ENCODE assay signal across 10 cellular contexts in the genomic region with DNA sequence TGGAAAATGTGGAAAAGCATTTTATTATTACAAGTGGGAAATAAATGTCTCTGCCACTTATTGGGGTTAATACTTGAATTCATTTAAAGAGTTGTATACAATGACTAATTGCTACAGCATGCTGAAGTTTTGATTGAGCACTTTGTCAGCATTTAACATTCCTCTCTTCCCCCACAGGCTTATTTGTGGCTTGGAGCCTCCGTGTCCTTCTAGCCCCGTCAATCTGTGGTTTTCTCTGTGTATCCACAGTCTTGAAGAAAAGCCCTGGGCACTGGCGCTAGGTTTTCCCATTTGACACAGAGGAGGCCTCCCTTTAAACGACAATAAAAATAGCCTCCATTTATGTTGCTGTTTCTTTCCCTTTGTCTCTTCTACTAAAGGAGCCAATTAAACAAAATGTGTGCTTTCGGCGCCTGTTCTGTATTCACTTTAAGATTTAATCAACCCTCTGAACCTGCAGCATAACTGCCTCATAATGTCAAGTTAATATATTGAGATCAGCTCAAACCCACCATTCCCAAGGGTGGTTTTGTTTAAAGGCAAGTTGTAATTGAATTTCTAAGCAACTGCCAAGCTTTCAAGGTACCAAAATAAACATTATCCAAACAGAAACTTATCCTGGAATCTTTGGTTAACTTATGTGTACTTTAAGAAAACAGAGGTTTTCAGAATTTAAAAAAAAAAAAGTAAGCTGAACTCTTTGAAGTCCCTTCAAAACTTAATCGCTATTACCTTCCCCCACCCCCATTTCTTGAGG.
DNase-seq lines count a peak whose midpoint lies in the region; ATAC-seq and TF ChIP-seq lines count a peak whose summit lies in the region.
"Had no signal": no experiment of that assay in that cellular context is flagged by ENCODE, and none has a peak within 500 bp of the region (broad histone marks: within the 10 kb centered on the region; RNA-seq: fewer than 3 reads in every experiment).

No MANE protein-coding gene starts in this region.

- H3K79me2 ChIP-seq in fibroblast of lung (ENCODE audit: control insufficient read depth, insufficient read depth, low read length): no peaks in the 10 kb centered on the region

- no peak overlapping the region for H2AFZ ChIP-seq in fibroblast of lung (ENCODE audit: low read length)

- no peaks in the 10 kb centered on the region for H3K36me3 Mint-ChIP-seq in activated T-cell treated with anti-CD3 and anti-CD28 coated beads, Interleukin-2, amount 50 U/mL, for 24 hours (ENCODE audit: low read depth)

- no peaks in the 10 kb centered on the region for H4K20me1 ChIP-seq in fibroblast of lung (ENCODE audit: control insufficient read depth, extremely low read depth, insufficient read depth, low read length)

- CTCF ChIA-PET in RWPE1 (lab: Yijun Ruan, JAX): interaction anchor here (0.6 to 0.7 kb wide), 3 partner anchors 19 to 918 kb away, joined by 3 to 5 read pairs (median 4); no protein-coding TSS in a partner anchor

- no peaks in the 10 kb centered on the region for H3K9me3 ChIP-seq in fibroblast of lung (ENCODE audit: control insufficient read depth, insufficient read depth, low read depth, low read length)

- H3K36me3 ChIP-seq in fibroblast of lung (ENCODE audit: control insufficient read depth, insufficient read depth, low read length) (no peaks in the 10 kb centered on the region), H7 (replicated peaks; ENCODE audit: control insufficient read depth, insufficient read depth, low read length) (no peaks in the 10 kb centered on the region)

- no peak overlapping the region for H3K9ac ChIP-seq in fibroblast of lung (ENCODE audit: insufficient read depth, low read length)

- peak; percentile 45 for DNase-seq in ELF-1 (ENCODE audit: low read depth, low spot score)
- peak; percentile 60 for DNase-seq in RWPE1 (ENCODE audit: low spot score)
- peak; percentile 63 to 90 for DNase-seq in fibroblast of lung (ENCODE audit: low read depth in 2 of 2)
- DNase-seq in renal cortical epithelial cell (ENCODE audit: low read depth): peak; percentile 88
- DNase-seq in amniotic stem cell (lab: John Stamatoyannopoulos, UW): no peak
- DNase-seq in H7: no peak
- DNase-seq in activated T-cell treated with anti-CD3 and anti-CD28 coated beads, Interleukin-2, amount 50 U/mL, for 24 hours: no peak
- DNase-seq: activated T-cell treated with anti-CD3 and anti-CD28 coated beads, Interleukin-2, amount 50 U/mL, for 72 hours had no signal

- peak overlapping the region; percentile 52 for H3K4me2 ChIP-seq in fibroblast of lung (ENCODE audit: extremely low read depth, insufficient read depth, low read length)

- H3K27me3 ChIP-seq in fibroblast of lung (ENCODE audit: control insufficient read depth, insufficient read depth, low read length): peaks cover 2% of the 10 kb centered on the region
- H3K27me3 ChIP-seq in H7 (ENCODE audit: control insufficient read depth, insufficient read depth, low read length): no peaks in the 10 kb centered on the region

- H3K27ac Mint-ChIP-seq in activated T-cell treated with anti-CD3 and anti-CD28 coated beads, Interleukin-2, amount 50 U/mL, for 24 hours: no peak overlapping the region

- H3K9me3 Mint-ChIP-seq in activated T-cell treated with anti-CD3 and anti-CD28 coated beads, Interleukin-2, amount 50 U/mL, for 24 hours: no peaks in the 10 kb centered on the region
- H3K9me3 Mint-ChIP-seq: activated T-cell treated with anti-CD3 and anti-CD28 coated beads, Interleukin-2, amount 50 U/mL, for 72 hours had no signal

- no peaks in the 10 kb centered on the region for H3K4me1 Mint-ChIP-seq in activated T-cell treated with anti-CD3 and anti-CD28 coated beads, Interleukin-2, amount 50 U/mL, for 24 hours (ENCODE audit: low read depth)

- no peak overlapping the region for H3K4me3 Mint-ChIP-seq in activated T-cell treated with anti-CD3 and anti-CD28 coated beads, Interleukin-2, amount 50 U/mL, for 24 hours
- H3K4me3 Mint-ChIP-seq: activated T-cell treated with anti-CD3 and anti-CD28 coated beads, Interleukin-2, amount 50 U/mL, for 72 hours had no signal

- peaks cover 11% of the 10 kb centered on the region for H3K4me1 ChIP-seq in fibroblast of lung (ENCODE audit: control insufficient read depth, extremely low read depth, insufficient read depth, low read length)

- ATAC-seq in GM21825 (IDR thresholded peaks at IDR 0.05; ENCODE audit: unreplicated experiment): no peak
- ATAC-seq: activated T-cell treated with anti-CD3 and anti-CD28 coated beads, Interleukin-2, amount 50 U/mL, for 72 hours; Right ventricle myocardium inferior had no signal

- H3K27me3 Mint-ChIP-seq in activated T-cell treated with anti-CD3 and anti-CD28 coated beads, Interleukin-2, amount 50 U/mL, for 24 hours: peaks cover 30% of the 10 kb centered on the region

- H3K27ac ChIP-seq in RWPE1: no peak overlapping the region
- no peak overlapping the region for H3K27ac ChIP-seq in fibroblast of lung (ENCODE audit: insufficient read depth, low read length)

- TF ChIP-seq CTCF in RWPE1 (conservative IDR thresholded peaks at IDR 0.05; ENCODE audit: low read depth) (no peak), fibroblast of lung (conservative IDR thresholded peaks at IDR 0.05 in 1 of 2, IDR thresholded peaks at IDR 0.05 in 1 of 2; ENCODE audit: low read depth in 1 of 2, low read length in 2 of 2) (no peak)

- H3K4me3 ChIP-seq in fibroblast of lung (replicated peaks in 1 of 4; ENCODE audit: control extremely low read depth in 1 of 4, insufficient read depth in 1 of 4, low read depth in 3 of 4, low read length in 4 of 4) (no peak overlapping the region), H7 (ENCODE audit: insufficient read depth, low read depth, low read length) (no peak overlapping the region)

- POLR2A ChIA-PET in RWPE1 (lab: Yijun Ruan, JAX; ENCODE audit: low non-redundant PET): no interaction called here

Comparison
In these comparisons a context has a peak if more than half of its experiments do, and no peak if none do; other contexts are left out.
1. DNase-seq: peak in ELF-1 (single experiment), RWPE1 (single experiment), fibroblast of lung (2 of 2) and renal cortical epithelial cell (single experiment); none in amniotic stem cell (single experiment), H7 (single experiment) and activated T-cell treated with anti-CD3 and anti-CD28 coated beads, Interleukin-2, amount 50 U/mL, for 24 hours (single experiment).